ENCODE assay signal across 2 cellular contexts in genomic region chr3:11508346-11509174, GRCh38.
A peak's percentile ranks its signal among the peaks of the same experiment; 100 is the strongest.
TF ChIP-seq lines count a peak whose summit lies in the region.

No MANE protein-coding gene starts in this region.

TF ChIP-seq in IMR-90, 13 proteins besides CTCF, POLR2A, EP300 and RAD21 (continued from another document):
- TF ChIP-seq CHD1 (IDR thresholded peaks at IDR 0.05; ENCODE audit: low read depth, low read length) (no peak), USF2 (IDR thresholded peaks at IDR 0.05; ENCODE audit: low read depth, low read length) (no peak), MAZ (IDR thresholded peaks at IDR 0.05; ENCODE audit: borderline replicate concordance, low read depth, low read length) (no peak), FOS (IDR thresholded peaks at IDR 0.05; ENCODE audit: low read depth, low read length) (no peak), ELK1 (IDR thresholded peaks at IDR 0.05; ENCODE audit: borderline replicate concordance, low read depth, low read length) (no peak), CEBPB (IDR thresholded peaks at IDR 0.05; ENCODE audit: low read depth, low read length) (no peak), RCOR1 (IDR thresholded peaks at IDR 0.05; ENCODE audit: insufficient replicate concordance, low read length) (no peak), RFX5 (IDR thresholded peaks at IDR 0.05; ENCODE audit: low read depth, low read length) (no peak), SMC3 (IDR thresholded peaks at IDR 0.05; ENCODE audit: low read depth, low read length) (no peak), BHLHE40 (IDR thresholded peaks at IDR 0.05; ENCODE audit: low read depth, low read length) (no peak), MXI1 (IDR thresholded peaks at IDR 0.05; ENCODE audit: borderline replicate concordance, low read depth, low read length) (no peak), NFE2L2 (IDR thresholded peaks at IDR 0.05; ENCODE audit: low read depth, low read length) (no peak)

TF ChIP-seq in HepG2, 621 proteins besides CTCF, POLR2A, EP300 and RAD21 (continued from another document):
- TF ChIP-seq TEAD3 (CRISPR knock-in tag; optimal IDR thresholded peaks at IDR 0.05; ENCODE audit: borderline replicate concordance): peak; percentile 11
- TF ChIP-seq MAFK (conservative IDR thresholded peaks at IDR 0.05 in 1 of 2, IDR thresholded peaks at IDR 0.05 in 1 of 2; ENCODE audit: low read length in 2 of 2): no peak
